19 cellular contexts compared by ENCODE assay signal in the genomic region with DNA sequence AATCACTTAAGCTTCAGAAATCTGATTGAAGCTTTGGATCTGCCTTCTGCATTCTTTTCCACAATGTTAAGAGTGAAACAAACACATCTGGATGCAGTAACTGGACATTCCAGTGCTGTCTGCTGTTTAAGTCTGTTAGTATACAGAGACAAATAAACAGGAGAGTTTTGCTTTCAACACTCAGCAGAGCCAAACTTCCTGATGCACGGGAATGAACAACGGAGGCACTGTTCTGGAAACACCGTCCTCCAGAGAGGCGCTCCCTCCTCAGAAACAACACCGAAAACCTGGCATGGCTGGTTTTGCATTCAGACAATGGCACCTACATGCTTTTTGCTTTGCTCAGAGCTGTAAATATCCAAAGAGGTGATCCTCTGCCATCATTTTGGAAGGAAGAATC. TPM values are rescaled to one million over a fixed set of nuclear protein-coding genes. Genes with fewer than 3 reads are reported as not detected.
DNase-seq lines count a peak whose midpoint lies in the region; ATAC-seq, FAIRE-seq and TF ChIP-seq lines count a peak whose summit lies in the region.
"Had no signal": no experiment of that assay in that cellular context is flagged by ENCODE, and none has a peak within 500 bp of the region (broad histone marks: within the 10 kb centered on the region; RNA-seq: fewer than 3 reads in every experiment).

No MANE protein-coding gene starts in this region.

- no peak overlapping the region for H3K4me2 ChIP-seq in GM12878 (ENCODE audit: control insufficient read depth, insufficient read depth)

- FAIRE-seq in GM12878 (lab: Jason Lieb, UNC): no peak
- FAIRE-seq: colon, endothelial cell of umbilical vein, G401.6 had no signal

- TF ChIP-seq EP300 in GM12878 (IDR thresholded peaks at IDR 0.05; ENCODE audit: borderline replicate concordance in 1 of 2, control insufficient read depth in 1 of 2, low read depth in 2 of 2, low read length in 2 of 2): no peak

- intact Hi-C loops in GM12878 (cut with micrococcal nuclease; ENCODE audit: unreplicated experiment): no loop called here

- ATAC-seq in GM12878 (no peak), foreskin keratinocyte (peak; percentile 22), HG03139 (IDR thresholded peaks at IDR 0.05; ENCODE audit: unreplicated experiment) (no peak)
- ATAC-seq: right lobe of liver had no signal

- SMC1A ChIA-PET in GM12878 (lab: Charles Lee; ENCODE audit: uncharacterized antibody, unreplicated experiment): interaction anchor here (1.0 to 5.8 kb wide), 12 partner anchors 8 to 543 kb away, joined by 3 to 40 read pairs (median 4); no protein-coding TSS in a partner anchor

- CTCF ChIA-PET in GM12878 (lab: Yijun Ruan, JAX): interaction anchor here (0.7 to 17.0 kb wide), 12 partner anchors 9 to 541 kb away, joined by 3 to 406 read pairs (median 4); no protein-coding TSS in a partner anchor

- TF ChIP-seq POLR2A in GM12878 (IDR thresholded peaks at IDR 0.05; ENCODE audit: low read depth, low read length): no peak

- no peak overlapping the region for H3K4me3 ChIP-seq in GM12878
- H3K4me3 ChIP-seq: right lobe of liver had no signal

- H3K27me3 ChIP-seq in GM12878 (replicated peaks in 1 of 2; ENCODE audit: control insufficient read depth in 2 of 2, insufficient read depth in 2 of 2, low read length in 1 of 2) (no peaks in the 10 kb centered on the region; a peak in 1 of 4 replicates), foreskin keratinocyte (peaks cover 11% of the 10 kb centered on the region)
- H3K27me3 ChIP-seq: right lobe of liver had no signal

- H3K4me1 ChIP-seq in GM12878 (ENCODE audit: control insufficient read depth, insufficient read depth, low read length) (peaks cover 12% of the 10 kb centered on the region), foreskin keratinocyte (no peaks in the 10 kb centered on the region)

- in situ Hi-C loops in GM12878 (cut with MboI): loop anchor here (5.0 to 25.0 kb wide), 2 partner anchors 106 to 1196 kb away; partner anchors contain the start of gene NVL

- no peak for TF ChIP-seq RAD21 in GM12878 (IDR thresholded peaks at IDR 0.05; ENCODE audit: insufficient read depth, low read depth, low read length)

- RAD21 ChIA-PET in GM12878 (lab: Charles Lee; ENCODE audit: unreplicated experiment): interaction anchor here (1.1 to 3.6 kb wide), 6 partner anchors 7 to 103 kb away, joined by 3 to 44 read pairs (median 4); no protein-coding TSS in a partner anchor

- no peaks in the 10 kb centered on the region for H3K79me2 ChIP-seq in GM12878 (ENCODE audit: control insufficient read depth, insufficient read depth, low read length)

- no peak overlapping the region for H3K9ac ChIP-seq in GM12878 (ENCODE audit: control insufficient read depth, insufficient read depth, low read length)

- no peak overlapping the region for H2AFZ ChIP-seq in GM12878 (ENCODE audit: control insufficient read depth, low read depth, low read length)

- peak; percentile 72 for DNase-seq in COLO829 (ENCODE audit: low spot score)
- no peak for DNase-seq in GM12878 (ENCODE audit: low read depth, low spot score)
- DNase-seq in foreskin keratinocyte: peak; percentile 58 to 78
- DNase-seq in renal cortical epithelial cell (ENCODE audit: low read depth): peak; percentile 52
- no peak for DNase-seq in AML-193 (lab: John Stamatoyannopoulos, UW)
- DNase-seq in SK-N-DZ (ENCODE audit: low spot score): no peak
- no peak for DNase-seq in retina
- DNase-seq: activated B cell treated with CpG ODN at 0.5 μM for 24 hours; Caco-2; KBM-7; NCI-H1105 treated with DMSO at 0.1 percent for 48 hours; NK-92 treated with Interleukin-12 subunit alpha and Interleukin-12 subunit beta, amount 100 ng/mL, for 24 hours; right lobe of liver; stimulated activated CD4-positive, alpha-beta T cell treated with anti-CD3 and anti-CD28 coated beads, Interleukin-4, amount 100 ng/mL, for 4 hours had no signal

- H4K20me1 ChIP-seq in GM12878 (ENCODE audit: control insufficient read depth, insufficient read depth): no peaks in the 10 kb centered on the region

- BruUV-seq in GM12878 (replicated peaks; lab: Mats Ljungman, UMichigan): TSS peak; percentile 67

- H3K27ac ChIP-seq in GM12878 (ENCODE audit: control insufficient read depth, insufficient read depth): no peak overlapping the region
- no peak overlapping the region for H3K27ac ChIP-seq in foreskin keratinocyte
- H3K27ac ChIP-seq: right lobe of liver had no signal

- no peaks in the 10 kb centered on the region; the same call in 2 of the 3 replicates for H3K9me3 ChIP-seq in GM12878 (replicated peaks; ENCODE audit: control insufficient read depth, insufficient read depth, low read length)
- H3K9me3 ChIP-seq: Caco-2, right lobe of liver had no signal

- 71% methylated on average over 5 of the region's 5 CpGs for WGBS in GM12878 (ENCODE audit: insufficient coverage, insufficient replicate concordance, low lambda C conversion rate, missing lambda C conversion rate)

- no peaks in the 10 kb centered on the region for H3K36me3 ChIP-seq in GM12878 (ENCODE audit: control insufficient read depth in 2 of 2, insufficient read depth in 2 of 2, low read length in 1 of 2)
- H3K36me3 ChIP-seq: right lobe of liver had no signal

- TF ChIP-seq CTCF in GM12878 (IDR thresholded peaks at IDR 0.05 in 2 of 3, conservative IDR thresholded peaks at IDR 0.05 in 1 of 3; ENCODE audit: control insufficient read depth in 2 of 3, extremely low read depth in 1 of 3, insufficient read depth in 1 of 3, low read depth in 3 of 3, low read length in 3 of 3): no peak
- TF ChIP-seq CTCF in foreskin keratinocyte (conservative IDR thresholded peaks at IDR 0.05): peak; percentile 50

- POLR2A ChIA-PET in GM12878 (lab: Charles Lee): interaction anchor here (0.7 to 2.1 kb wide), 6 partner anchors 10 to 523 kb away, joined by 3 to 7 read pairs (median 4); no protein-coding TSS in a partner anchor

TF ChIP-seq in GM12878, 131 proteins besides CTCF, POLR2A, EP300 and RAD21:
- TF ChIP-seq FOS (IDR thresholded peaks at IDR 0.05; ENCODE audit: borderline replicate concordance, extremely low read depth, insufficient read length): no peak
- TF ChIP-seq JUND (IDR thresholded peaks at IDR 0.05; ENCODE audit: low read depth, low read length): no peak
- no peak for TF ChIP-seq ATF7 (IDR thresholded peaks at IDR 0.05; ENCODE audit: low read depth)
- TF ChIP-seq SPI1 (IDR thresholded peaks at IDR 0.05; ENCODE audit: borderline replicate concordance, insufficient read depth, low read depth, low read length): no peak
TF ChIP-seq in GM12878: peak in this region for 0.

RNA-seq across cellular contexts. Expression of gene TLR5, which starts 2.0 kb away (rescaled TPM):
- total RNA-seq in GM12878 (2013; cell fraction: nucleolus; rRNA removed): 15.8 and 18.4 TPM in 2 replicates
- 0.38 and 0.45 TPM in 2 replicates for total RNA-seq in GM12878 (2014; rRNA removed)
- 0.89 and 1.3 TPM in 2 replicates for total RNA-seq in GM12878 (2014; rRNA removed; fragmentation: Illumina TruSeq; extraction: Trizol)
- 0.56 and 0.69 TPM in 2 replicates for total RNA-seq in GM12878 (2021)
- polyA plus RNA-seq in GM12878 (2011; ENCODE audit: low read depth): not detected
- polyA plus RNA-seq in GM12878 (2011; rRNA removed): 5.3 and 5.8 TPM in 2 replicates
- 4.3 and 9.8 TPM in 2 replicates for polyA plus RNA-seq in GM12878 (2011; cell fraction: cytosol; rRNA removed)
- polyA plus RNA-seq in GM12878 (2011; cell fraction: nucleus; rRNA removed): 8.7 and 9.9 TPM in 2 replicates
- 0.04 TPM in 1 of 2 replicates, not detected in the other for polyA plus RNA-seq in GM12878 (2012)
- polyA plus RNA-seq in GM12878 (2014; fragmentation: Illumina TruSeq; extraction: Trizol): 0.93 and 1.9 TPM in 2 replicates
- polyA plus RNA-seq in GM12878 (2014; fragmentation: Nextera tagmentation; extraction: Ambion mirVana): under 1 TPM; 0.34 to 0.51 TPM
- polyA plus RNA-seq in GM12878 (2014; rRNA removed): 0.72 and 1.1 TPM in 2 replicates
- polyA plus RNA-seq in GM12878 (2016; fragmentation: Nextera tagmentation; extraction: Ambion mirVana): 1 to 10 TPM in 1 of 2 experiments, under 1 TPM in 1; 0.60 to 1.2 TPM
- 6.9 and 9.6 TPM in 2 replicates for polyA minus RNA-seq in GM12878 (2011; rRNA and poly(A)+ RNA removed)
- 1.2 and 2.4 TPM in 2 replicates for polyA minus RNA-seq in GM12878 (2011; cell fraction: cytosol; rRNA and poly(A)+ RNA removed)
- 6.2 and 7.3 TPM in 2 replicates for polyA minus RNA-seq in GM12878 (2011; cell fraction: nucleus; rRNA and poly(A)+ RNA removed)
- total RNA-seq in foreskin keratinocyte: 0.32 and 1.1 TPM in 2 replicates
- polyA plus RNA-seq in foreskin keratinocyte: 0.18 TPM in 2 replicates
- total RNA-seq in renal cortical epithelial cell: 0.17 and 9.1 TPM in 2 replicates
- not detected in 2 replicates for polyA plus RNA-seq in SK-N-DZ (2014; cell fraction: cytosol; rRNA removed)
- polyA plus RNA-seq in SK-N-DZ (2014; cell fraction: nucleus; rRNA removed): not detected in 2 replicates
- total RNA-seq: activated B cell treated with CpG ODN at 0.5 μM for 24 hours; T-helper 1 cell treated with Interleukin-12 subunit alpha and Interleukin-12 subunit beta and Interleukin-4 antibody, amounts not matched to agents 30 ng/mL and 1 ng/mL, for 36 hours had no signal

Comparison
In these comparisons a context has a peak if more than half of its experiments do, and no peak if none do; other contexts are left out.
1. DNase-seq: peak in COLO829 (single experiment), foreskin keratinocyte (2 of 2) and renal cortical epithelial cell (single experiment); none in GM12878 (single experiment), AML-193 (0 of 2), SK-N-DZ (single experiment) and retina (single experiment).